In the genomic region with DNA sequence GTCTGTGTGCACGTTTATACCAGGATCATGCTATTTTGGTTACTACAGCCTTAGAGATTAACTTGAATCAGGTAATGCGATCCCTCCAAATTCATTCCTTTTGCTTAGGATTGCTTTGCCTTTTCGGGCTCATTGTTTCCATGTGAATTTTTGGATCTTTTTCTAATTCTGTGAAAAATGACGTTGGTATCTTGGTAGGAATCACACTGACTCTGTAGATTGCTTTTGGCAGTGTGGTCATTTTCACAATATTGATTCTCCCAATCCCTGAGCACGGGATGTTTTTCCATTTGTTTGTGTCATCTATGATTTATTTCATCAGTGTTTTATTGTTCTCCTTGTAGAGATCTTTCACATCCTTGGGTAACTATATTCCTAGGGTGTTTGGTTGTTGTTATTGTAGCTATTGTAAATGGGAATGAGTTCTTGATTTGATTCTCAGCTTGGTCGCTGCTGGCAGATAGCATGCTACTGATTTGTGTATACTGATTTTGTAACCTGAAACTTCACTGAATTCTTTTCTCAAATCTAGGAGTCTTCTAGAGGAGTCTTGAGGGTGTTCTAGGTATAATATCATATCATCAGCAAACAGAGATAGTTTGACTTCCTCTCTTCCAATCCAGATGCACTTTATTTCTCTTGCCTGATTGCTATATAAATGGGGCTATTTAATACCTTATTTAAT, we compare ENCODE assay signal across 2 cellular contexts.
TF ChIP-seq lines count a peak whose summit lies in the region.

No MANE protein-coding gene starts in this region.

TF ChIP-seq in HEK293T, 16 proteins besides CTCF, POLR2A, EP300 and RAD21:
- no peak for TF ChIP-seq SUZ12 (IDR thresholded peaks at IDR 0.05)
- TF ChIP-seq, protein P1, sequence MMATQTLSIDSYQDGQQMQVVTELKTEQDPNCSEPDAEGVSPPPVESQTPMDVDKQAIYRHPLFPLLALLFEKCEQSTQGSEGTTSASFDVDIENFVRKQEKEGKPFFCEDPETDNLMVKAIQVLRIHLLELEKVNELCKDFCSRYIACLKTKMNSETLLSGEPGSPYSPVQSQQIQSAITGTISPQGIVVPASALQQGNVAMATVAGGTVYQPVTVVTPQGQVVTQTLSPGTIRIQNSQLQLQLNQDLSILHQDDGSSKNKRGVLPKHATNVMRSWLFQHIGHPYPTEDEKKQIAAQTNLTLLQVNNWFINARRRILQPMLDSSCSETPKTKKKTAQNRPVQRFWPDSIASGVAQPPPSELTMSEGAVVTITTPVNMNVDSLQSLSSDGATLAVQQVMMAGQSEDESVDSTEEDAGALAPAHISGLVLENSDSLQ (IDR thresholded peaks at IDR 0.05): peak; percentile 76

TF ChIP-seq in WTC11, 78 proteins besides CTCF, POLR2A, EP300 and RAD21:
- no peak for TF ChIP-seq NR3C1 (CRISPR knock-in tag; conservative IDR thresholded peaks at IDR 0.05; ENCODE audit: low read depth)
- no peak for TF ChIP-seq ZNF423 (CRISPR knock-in tag; IDR thresholded peaks at IDR 0.05)
- TF ChIP-seq SMAD4 (CRISPR knock-in tag; IDR thresholded peaks at IDR 0.05): no peak
- TF ChIP-seq ERG (CRISPR knock-in tag; IDR thresholded peaks at IDR 0.05): no peak
- TF ChIP-seq CREB1 (CRISPR knock-in tag; IDR thresholded peaks at IDR 0.05): no peak
- TF ChIP-seq HMGXB4 (CRISPR knock-in tag; IDR thresholded peaks at IDR 0.05): no peak
- TF ChIP-seq ZNF263 (CRISPR knock-in tag; IDR thresholded peaks at IDR 0.05; ENCODE audit: low read depth): no peak
- TF ChIP-seq GRHL2 (CRISPR knock-in tag; IDR thresholded peaks at IDR 0.05; ENCODE audit: insufficient replicate concordance, severe bottlenecking): no peak
